ENCODE assay signal across 8 cellular contexts in the genomic region with DNA sequence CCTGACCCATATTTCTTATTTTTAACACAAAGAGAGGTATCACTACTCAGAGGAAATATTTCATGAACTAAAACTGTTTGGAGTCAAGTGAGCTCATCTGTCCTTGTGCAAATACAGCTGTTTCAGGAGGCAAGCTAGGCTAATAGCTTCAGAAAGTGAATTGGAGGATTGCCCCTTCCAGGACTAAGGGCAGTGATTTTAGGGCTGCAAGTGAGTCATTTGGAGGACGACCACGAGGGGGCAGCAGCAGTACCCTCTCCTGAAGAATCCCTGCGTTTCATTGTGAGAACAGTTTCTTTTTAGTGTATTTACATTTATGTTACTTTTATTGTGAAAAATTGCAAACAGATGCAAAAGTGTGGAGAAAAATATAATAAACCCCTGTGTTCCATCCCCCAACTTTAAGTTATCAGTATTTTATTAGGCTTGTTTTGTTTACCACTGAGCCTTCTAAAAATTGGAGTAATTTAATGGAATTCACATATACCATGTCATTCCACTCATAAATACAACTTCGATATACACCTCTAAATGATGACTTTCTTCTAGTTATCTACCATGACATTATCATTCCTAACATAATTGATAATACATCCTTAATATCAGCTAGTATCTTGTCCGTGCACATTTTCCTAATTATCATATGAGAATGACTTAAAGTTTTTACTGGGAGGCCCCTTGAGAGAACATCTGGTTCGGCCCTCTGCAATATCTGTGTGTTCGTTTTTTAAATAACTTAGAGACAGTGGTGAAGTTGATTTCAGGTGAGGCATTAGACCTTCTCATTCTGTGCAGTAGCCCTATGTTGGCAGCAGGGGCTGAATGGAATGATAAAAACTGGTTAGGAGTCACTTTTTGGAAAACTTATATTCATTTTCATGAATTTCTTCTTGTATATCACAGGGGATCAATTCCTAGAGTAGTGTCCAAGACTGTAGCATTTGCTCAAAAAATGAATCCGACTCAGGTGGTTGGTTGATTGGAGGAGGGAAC. TPM values are rescaled to one million over a fixed set of nuclear protein-coding genes. Genes with fewer than 3 reads are reported as not detected.
DNase-seq lines count a peak whose midpoint lies in the region; ATAC-seq, FAIRE-seq and TF ChIP-seq lines count a peak whose summit lies in the region.

No MANE protein-coding gene starts in this region.

- H3K9me2 ChIP-seq in PC-3 (replicated peaks; ENCODE audit: low read length) (no peaks in the 10 kb centered on the region), neural cell (ENCODE audit: insufficient read depth, low read length) (no peaks in the 10 kb centered on the region)

- WGBS in stomach, 5 donors: 48 to 50% (median 50%) methylated on average over 8 of the region's 8 CpGs

- TF ChIP-seq CTCF in PC-3 (conservative IDR thresholded peaks at IDR 0.05; ENCODE audit: low read depth, low read length): peak; percentile 77
- TF ChIP-seq CTCF in fibroblast of mammary gland (conservative IDR thresholded peaks at IDR 0.05; ENCODE audit: control insufficient read depth, insufficient read depth, low read depth, low read length): peak; percentile 90
- TF ChIP-seq CTCF in neural cell (IDR thresholded peaks at IDR 0.05; ENCODE audit: poor library complexity, severe bottlenecking): peak; percentile 83
- peak in 5 of 7 experiments; percentile 42 to 85 (median 76) for TF ChIP-seq CTCF in stomach (IDR thresholded peaks at IDR 0.05)

- H3K9ac ChIP-seq in PC-3 (ENCODE audit: low read length) (no peak overlapping the region), neural cell (ENCODE audit: low read length) (no peak overlapping the region)

- 0 out of 2 replicates have a peak, but pooled peaks cover 7% of the 10 kb centered on the region for H3K36me3 ChIP-seq in PC-3 (ENCODE audit: low read depth, low read length)
- H3K36me3 ChIP-seq in neural cell (ENCODE audit: insufficient read depth, low read length): peaks cover 7% of the 10 kb centered on the region
- peaks cover 74 to 98% (median 97%) of the 10 kb centered on the region in 4 donors for H3K36me3 ChIP-seq in stomach

- H3K4me3 ChIP-seq in PC-3 (ENCODE audit: low read length) (no peak overlapping the region), fibroblast of mammary gland (ENCODE audit: control insufficient read depth, low read depth, low read length) (no peak overlapping the region), neural cell (ENCODE audit: low read length) (no peak overlapping the region), stomach (no peak overlapping the region)

- TF ChIP-seq POLR2A in stomach (IDR thresholded peaks at IDR 0.05): no peak

- POLR2A ChIA-PET in PC-3 (lab: Charles Lee; ENCODE audit: unreplicated experiment): interaction anchor here (0.6 kb wide), 1 partner anchor 185 kb away, joined by 3 read pairs; no protein-coding TSS in a partner anchor

- CTCF ChIA-PET in PC-3 (lab: Charles Lee): interaction anchor here (1.6 kb wide), 1 partner anchor 31 kb away, joined by 23 read pairs; no protein-coding TSS in a partner anchor

- no peaks in the 10 kb centered on the region for H4K20me1 ChIP-seq in PC-3 (ENCODE audit: low read length)
- H4K20me1 ChIP-seq in neural cell (ENCODE audit: insufficient read depth): no peaks in the 10 kb centered on the region

- H3K36me3 Mint-ChIP-seq in activated T-cell treated with anti-CD3 and anti-CD28 coated beads, Interleukin-2, amount 50 U/mL, for 4 hours (ENCODE audit: insufficient read depth): peaks cover 58% of the 10 kb centered on the region

- peaks cover 9% of the 10 kb centered on the region for H3K4me1 Mint-ChIP-seq in activated T-cell treated with anti-CD3 and anti-CD28 coated beads, Interleukin-2, amount 50 U/mL, for 4 hours (ENCODE audit: low read depth)

- ATAC-seq in PC-3: peak; percentile 71
- peak; percentile 65 to 78 for ATAC-seq in activated T-cell treated with anti-CD3 and anti-CD28 coated beads, Interleukin-2, amount 50 U/mL, for 4 hours
- no peak for ATAC-seq in HG02642 (IDR thresholded peaks at IDR 0.05; ENCODE audit: poor library complexity, unreplicated experiment)

- H3K27ac ChIP-seq in PC-3 (ENCODE audit: low read length) (no peak overlapping the region), neural cell (ENCODE audit: low read length) (no peak overlapping the region), stomach (no peak overlapping the region)

- H3K4me1 ChIP-seq in PC-3 (ENCODE audit: insufficient read depth, low read length) (no peaks in the 10 kb centered on the region), stomach (peaks cover 0 to 12% (median 5%) of the 10 kb centered on the region in 4 donors)

- TF ChIP-seq RAD21 in neural cell (conservative IDR thresholded peaks at IDR 0.05): peak; percentile 71

- no peaks in the 10 kb centered on the region for H3F3A ChIP-seq in PC-3 (ENCODE audit: low read length, unreplicated experiment)
- H3F3A ChIP-seq in neural cell (ENCODE audit: insufficient read depth, low read length, poor library complexity, severe bottlenecking): no peaks in the 10 kb centered on the region

- intact Hi-C loops in PC-3 (cut with micrococcal nuclease) (loop anchor here (1.0 kb wide), 1 partner anchor 32 kb away; no protein-coding TSS in a partner anchor), stomach (cut with DNase I; ENCODE audit: low total_unique reads) (no loop called here)

- no TSS peak for BruUV-seq in PC-3 (replicated peaks; lab: Mats Ljungman, UMichigan)

- H2AFZ ChIP-seq in PC-3 (ENCODE audit: low read length) (no peak overlapping the region), neural cell (ENCODE audit: low read depth, low read length) (no peak overlapping the region)

- H3K79me2 ChIP-seq in PC-3 (ENCODE audit: low read length): no peaks in the 10 kb centered on the region
- no peaks in the 10 kb centered on the region for H3K79me2 ChIP-seq in neural cell (replicated peaks; ENCODE audit: insufficient read depth, low read length)

- H3K4me3 Mint-ChIP-seq in activated T-cell treated with anti-CD3 and anti-CD28 coated beads, Interleukin-2, amount 50 U/mL, for 4 hours: no peak overlapping the region

- H3K27me3 Mint-ChIP-seq in activated T-cell treated with anti-CD3 and anti-CD28 coated beads, Interleukin-2, amount 50 U/mL, for 4 hours (ENCODE audit: low read depth): no peaks in the 10 kb centered on the region

- H3K4me2 ChIP-seq in PC-3 (ENCODE audit: low read length) (no peak overlapping the region), neural cell (ENCODE audit: low read length) (no peak overlapping the region)

- DNase-seq in DMS114 treated with DMSO at 0.1 percent for 48 hours (lab: John Stamatoyannopoulos, UW; ENCODE audit: unreplicated experiment) (peak; percentile 70), HTR-8/SVneo (ENCODE audit: insufficient read length, low spot score) (peak; percentile 78), PC-3 (peak; percentile 68), fibroblast of mammary gland (ENCODE audit: low read depth) (peak; percentile 83), stomach (peak; percentile 83)
- DNase-seq in activated T-cell treated with anti-CD3 and anti-CD28 coated beads, Interleukin-2, amount 50 U/mL, for 4 hours: peak; percentile 85

- FAIRE-seq in HTR-8/SVneo (lab: Jason Lieb, UNC): no peak

- TF ChIP-seq EP300 in neural cell (conservative IDR thresholded peaks at IDR 0.05; ENCODE audit: poor library complexity, severe bottlenecking) (no peak), stomach (IDR thresholded peaks at IDR 0.05) (no peak)

- H3K9me3 Mint-ChIP-seq in activated T-cell treated with anti-CD3 and anti-CD28 coated beads, Interleukin-2, amount 50 U/mL, for 4 hours: no peaks in the 10 kb centered on the region

- H3K9me3 ChIP-seq in PC-3 (ENCODE audit: low read length): no peaks in the 10 kb centered on the region
- no peaks in the 10 kb centered on the region for H3K9me3 ChIP-seq in neural cell (ENCODE audit: low read length)
- no peaks in the 10 kb centered on the region for H3K9me3 ChIP-seq in stomach

- H3K27me3 ChIP-seq in PC-3 (ENCODE audit: low read length): no peaks in the 10 kb centered on the region
- no peaks in the 10 kb centered on the region for H3K27me3 ChIP-seq in neural cell (ENCODE audit: insufficient read depth, low read depth, low read length)
- no peaks in the 10 kb centered on the region for H3K27me3 ChIP-seq in stomach

TF ChIP-seq in neural cell, 6 proteins besides CTCF, POLR2A, EP300 and RAD21:
- TF ChIP-seq SMC3 (conservative IDR thresholded peaks at IDR 0.05; ENCODE audit: poor library complexity) (peak; percentile 82), TAF1 (IDR thresholded peaks at IDR 0.05; ENCODE audit: low read depth) (no peak)

RNA-seq across cellular contexts. Expression of gene FOXJ2, which starts 13.7 kb away (rescaled TPM):
- total RNA-seq in PC-3 (2014; rRNA removed) (6.9 and 10.0 TPM in 2 replicates), stomach (10 to 100 TPM; 14.5 to 25.2 (median 18.1) TPM)
- total RNA-seq in activated T-cell treated with anti-CD3 and anti-CD28 coated beads, Interleukin-2, amount 50 U/mL, for 4 hours: 10 to 100 TPM; 17.7 to 20.7 (median 19.0) TPM
- polyA plus RNA-seq in neural cell (5.8 and 6.4 TPM in 2 replicates), stomach (1 to 10 TPM; 4.5 to 5.5 (median 4.7) TPM)
- 6.1 and 8.0 TPM in 2 replicates for polyA minus RNA-seq in neural cell

RNA-seq across cellular contexts. Expression of gene C3AR1, which starts 19.9 kb away (rescaled TPM):
- total RNA-seq in PC-3 (2014; rRNA removed) (not detected in 2 replicates), stomach (1 to 10 TPM in 3 of 5 donors, under 1 TPM in 1, not detected in 1; 0.89 to 8.8 (median 3.5) TPM)
- total RNA-seq in activated T-cell treated with anti-CD3 and anti-CD28 coated beads, Interleukin-2, amount 50 U/mL, for 4 hours: 1 to 10 TPM in 1 of 3 donors, under 1 TPM in 2; 0.49 to 1.5 (median 0.63) TPM
- polyA plus RNA-seq in neural cell (not detected in 2 replicates), stomach (1 to 10 TPM; 1.5 to 6.3 (median 6.1) TPM)
- not detected in 2 replicates for polyA minus RNA-seq in neural cell

RNA-seq across cellular contexts. Expression of gene NECAP1, which starts 35.8 kb away (rescaled TPM):
- total RNA-seq in PC-3 (2014; rRNA removed): 27.8 and 34.8 TPM in 2 replicates
- total RNA-seq in activated T-cell treated with anti-CD3 and anti-CD28 coated beads, Interleukin-2, amount 50 U/mL, for 4 hours: 10 to 100 TPM; 41.6 to 49.5 (median 42.0) TPM
- 297 and 331 TPM in 2 replicates for polyA plus RNA-seq in neural cell
- 282 and 371 TPM in 2 replicates for polyA minus RNA-seq in neural cell
- total RNA-seq in stomach: 100 to 1,000 TPM in 2 of 5 donors, 10 to 100 TPM in 3; 12.5 to 112 (median 77.6) TPM
- polyA plus RNA-seq in stomach: 10 to 100 TPM; 17.4 to 39.0 (median 20.3) TPM
